Comparison of ENCODE assay signal across 1 cellular context in the genomic region with DNA sequence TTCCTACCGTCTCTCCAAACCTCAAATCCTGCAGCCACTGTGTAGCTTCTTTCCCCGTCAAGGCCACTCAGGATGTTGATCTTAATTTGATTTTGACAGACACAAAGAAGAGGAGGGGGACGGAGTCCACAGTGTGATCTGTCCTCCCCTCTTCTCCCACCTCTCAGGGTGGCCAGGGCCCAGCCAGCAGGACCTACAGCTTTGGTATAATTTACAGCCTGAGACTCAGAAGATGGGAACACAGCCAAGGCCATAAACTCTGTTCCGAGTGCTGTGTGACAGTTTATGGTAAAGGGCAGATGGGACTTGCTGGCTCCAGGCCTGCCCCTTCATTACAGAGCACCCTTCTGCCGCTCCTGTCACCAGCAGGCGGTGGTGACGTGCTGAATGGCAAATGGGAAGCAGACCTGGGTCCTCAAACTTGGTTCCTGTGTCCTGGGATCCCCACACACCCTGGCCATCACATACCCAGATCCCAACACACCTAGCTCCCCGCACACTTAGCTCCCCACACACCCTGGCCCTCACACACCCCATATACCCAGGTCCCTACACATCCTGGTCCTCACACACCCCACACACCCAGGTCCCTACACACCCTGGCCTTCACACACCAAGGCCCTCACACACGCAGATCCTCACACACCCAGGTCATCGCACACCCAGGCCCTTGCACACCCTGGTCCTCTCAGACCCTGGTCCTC.
TF ChIP-seq lines count a peak whose summit lies in the region.

No MANE protein-coding gene starts in this region.

TF ChIP-seq in HEK293, 187 proteins besides CTCF, POLR2A, EP300 and RAD21 (continued from another document):
- TF ChIP-seq, protein P1, sequence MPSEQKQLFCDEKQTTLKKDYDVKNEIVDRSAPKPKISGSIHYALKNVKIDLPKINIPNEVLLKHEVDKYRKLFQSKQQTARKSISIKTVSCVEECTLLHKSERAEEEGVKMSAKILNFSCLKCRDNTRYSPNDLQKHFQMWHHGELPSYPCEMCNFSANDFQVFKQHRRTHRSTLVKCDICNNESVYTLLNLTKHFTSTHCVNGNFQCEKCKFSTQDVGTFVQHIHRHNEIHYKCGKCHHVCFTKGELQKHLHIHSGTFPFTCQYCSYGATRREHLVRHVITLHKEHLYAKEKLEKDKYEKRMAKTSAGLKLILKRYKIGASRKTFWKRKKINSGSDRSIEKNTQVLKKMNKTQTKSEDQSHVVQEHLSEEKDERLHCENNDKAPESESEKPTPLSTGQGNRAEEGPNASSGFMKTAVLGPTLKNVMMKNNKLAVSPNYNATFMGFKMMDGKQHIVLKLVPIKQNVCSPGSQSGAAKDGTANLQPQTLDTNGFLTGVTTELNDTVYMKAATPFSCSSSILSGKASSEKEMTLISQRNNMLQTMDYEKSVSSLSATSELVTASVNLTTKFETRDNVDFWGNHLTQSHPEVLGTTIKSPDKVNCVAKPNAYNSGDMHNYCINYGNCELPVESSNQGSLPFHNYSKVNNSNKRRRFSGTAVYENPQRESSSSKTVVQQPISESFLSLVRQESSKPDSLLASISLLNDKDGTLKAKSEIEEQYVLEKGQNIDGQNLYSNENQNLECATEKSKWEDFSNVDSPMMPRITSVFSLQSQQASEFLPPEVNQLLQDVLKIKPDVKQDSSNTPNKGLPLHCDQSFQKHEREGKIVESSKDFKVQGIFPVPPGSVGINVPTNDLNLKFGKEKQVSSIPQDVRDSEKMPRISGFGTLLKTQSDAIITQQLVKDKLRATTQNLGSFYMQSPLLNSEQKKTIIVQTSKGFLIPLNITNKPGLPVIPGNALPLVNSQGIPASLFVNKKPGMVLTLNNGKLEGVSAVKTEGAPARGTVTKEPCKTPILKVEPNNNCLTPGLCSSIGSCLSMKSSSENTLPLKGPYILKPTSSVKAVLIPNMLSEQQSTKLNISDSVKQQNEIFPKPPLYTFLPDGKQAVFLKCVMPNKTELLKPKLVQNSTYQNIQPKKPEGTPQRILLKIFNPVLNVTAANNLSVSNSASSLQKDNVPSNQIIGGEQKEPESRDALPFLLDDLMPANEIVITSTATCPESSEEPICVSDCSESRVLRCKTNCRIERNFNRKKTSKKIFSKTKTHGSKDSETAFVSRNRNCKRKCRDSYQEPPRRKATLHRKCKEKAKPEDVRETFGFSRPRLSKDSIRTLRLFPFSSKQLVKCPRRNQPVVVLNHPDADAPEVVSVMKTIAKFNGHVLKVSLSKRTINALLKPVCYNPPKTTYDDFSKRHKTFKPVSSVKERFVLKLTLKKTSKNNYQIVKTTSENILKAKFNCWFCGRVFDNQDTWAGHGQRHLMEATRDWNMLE (tag by site-specific recombination; conservative IDR thresholded peaks at IDR 0.05; ENCODE audit: low read depth), result peak; percentile 23; the same call in 1 of the 2 replicates
- TF ChIP-seq MZF1 (tag by site-specific recombination; IDR thresholded peaks at IDR 0.05; ENCODE audit: borderline replicate concordance) (peak; percentile 53), ZBTB20 (tag by site-specific recombination; IDR thresholded peaks at IDR 0.05) (0 out of 2 replicates have a peak, but pooled peaks have one; percentile 20), RBAK (tag by site-specific recombination; IDR thresholded peaks at IDR 0.05) (no peak), ZNF600 (tag by site-specific recombination; IDR thresholded peaks at IDR 0.05) (0 out of 2 replicates have a peak, but pooled peaks have one; percentile 33), ZBTB8A (tag by site-specific recombination; IDR thresholded peaks at IDR 0.05) (0 out of 2 replicates have a peak, but pooled peaks have one; percentile 23), ZNF629 (tag by site-specific recombination; IDR thresholded peaks at IDR 0.05) (0 out of 2 replicates have a peak, but pooled peaks have one; percentile 16), ZNF768 (tag by site-specific recombination; IDR thresholded peaks at IDR 0.05) (peak; percentile 42; the same call in 1 of the 2 replicates), REPIN1 (tag by site-specific recombination; IDR thresholded peaks at IDR 0.05; ENCODE audit: low read depth) (no peak), ZNF561 (tag by site-specific recombination; IDR thresholded peaks at IDR 0.05; ENCODE audit: borderline replicate concordance) (no peak), ZBTB48 (tag by site-specific recombination; IDR thresholded peaks at IDR 0.05) (0 out of 2 replicates have a peak, but pooled peaks have one; percentile 40), ZIC2 (tag by site-specific recombination; IDR thresholded peaks at IDR 0.05) (peak; percentile 78), ZNF10 (tag by site-specific recombination; IDR thresholded peaks at IDR 0.05) (no peak), ZNF530 (tag by site-specific recombination; IDR thresholded peaks at IDR 0.05; ENCODE audit: low read depth) (no peak), ZNF433 (tag by site-specific recombination; IDR thresholded peaks at IDR 0.05; ENCODE audit: low read depth) (no peak), OSR2 (tag by site-specific recombination; IDR thresholded peaks at IDR 0.05) (peak; percentile 31; the same call in 1 of the 2 replicates), ZNF670 (tag by site-specific recombination; IDR thresholded peaks at IDR 0.05; ENCODE audit: low read depth) (no peak), ZNF112 (tag by site-specific recombination; IDR thresholded peaks at IDR 0.05) (no peak), ZNF202 (tag by site-specific recombination; IDR thresholded peaks at IDR 0.05; ENCODE audit: borderline replicate concordance) (no peak), ZNF394 (tag by site-specific recombination; IDR thresholded peaks at IDR 0.05; ENCODE audit: borderline replicate concordance) (no peak), ZNF184 (tag by site-specific recombination; IDR thresholded peaks at IDR 0.05) (no peak), ZNF792 (tag by site-specific recombination; IDR thresholded peaks at IDR 0.05) (0 out of 2 replicates have a peak, but pooled peaks have one; percentile 29), ZNF555 (tag by site-specific recombination; conservative IDR thresholded peaks at IDR 0.05) (no peak), PRDM1 (tag by site-specific recombination; IDR thresholded peaks at IDR 0.05) (no peak)
- TF ChIP-seq, protein P2, sequence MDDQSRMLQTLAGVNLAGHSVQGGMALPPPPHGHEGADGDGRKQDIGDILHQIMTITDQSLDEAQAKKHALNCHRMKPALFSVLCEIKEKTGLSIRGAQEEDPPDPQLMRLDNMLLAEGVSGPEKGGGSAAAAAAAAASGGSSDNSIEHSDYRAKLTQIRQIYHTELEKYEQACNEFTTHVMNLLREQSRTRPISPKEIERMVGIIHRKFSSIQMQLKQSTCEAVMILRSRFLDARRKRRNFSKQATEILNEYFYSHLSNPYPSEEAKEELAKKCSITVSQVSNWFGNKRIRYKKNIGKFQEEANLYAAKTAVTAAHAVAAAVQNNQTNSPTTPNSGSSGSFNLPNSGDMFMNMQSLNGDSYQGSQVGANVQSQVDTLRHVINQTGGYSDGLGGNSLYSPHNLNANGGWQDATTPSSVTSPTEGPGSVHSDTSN (CRISPR knock-in tag; IDR thresholded peaks at IDR 0.05), result no peak
- TF ChIP-seq, protein P3, sequence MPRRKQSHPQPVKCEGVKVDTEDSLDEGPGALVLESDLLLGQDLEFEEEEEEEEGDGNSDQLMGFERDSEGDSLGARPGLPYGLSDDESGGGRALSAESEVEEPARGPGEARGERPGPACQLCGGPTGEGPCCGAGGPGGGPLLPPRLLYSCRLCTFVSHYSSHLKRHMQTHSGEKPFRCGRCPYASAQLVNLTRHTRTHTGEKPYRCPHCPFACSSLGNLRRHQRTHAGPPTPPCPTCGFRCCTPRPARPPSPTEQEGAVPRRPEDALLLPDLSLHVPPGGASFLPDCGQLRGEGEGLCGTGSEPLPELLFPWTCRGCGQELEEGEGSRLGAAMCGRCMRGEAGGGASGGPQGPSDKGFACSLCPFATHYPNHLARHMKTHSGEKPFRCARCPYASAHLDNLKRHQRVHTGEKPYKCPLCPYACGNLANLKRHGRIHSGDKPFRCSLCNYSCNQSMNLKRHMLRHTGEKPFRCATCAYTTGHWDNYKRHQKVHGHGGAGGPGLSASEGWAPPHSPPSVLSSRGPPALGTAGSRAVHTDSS (tag by site-specific recombination; IDR thresholded peaks at IDR 0.05), result no peak
- TF ChIP-seq, protein P4, sequence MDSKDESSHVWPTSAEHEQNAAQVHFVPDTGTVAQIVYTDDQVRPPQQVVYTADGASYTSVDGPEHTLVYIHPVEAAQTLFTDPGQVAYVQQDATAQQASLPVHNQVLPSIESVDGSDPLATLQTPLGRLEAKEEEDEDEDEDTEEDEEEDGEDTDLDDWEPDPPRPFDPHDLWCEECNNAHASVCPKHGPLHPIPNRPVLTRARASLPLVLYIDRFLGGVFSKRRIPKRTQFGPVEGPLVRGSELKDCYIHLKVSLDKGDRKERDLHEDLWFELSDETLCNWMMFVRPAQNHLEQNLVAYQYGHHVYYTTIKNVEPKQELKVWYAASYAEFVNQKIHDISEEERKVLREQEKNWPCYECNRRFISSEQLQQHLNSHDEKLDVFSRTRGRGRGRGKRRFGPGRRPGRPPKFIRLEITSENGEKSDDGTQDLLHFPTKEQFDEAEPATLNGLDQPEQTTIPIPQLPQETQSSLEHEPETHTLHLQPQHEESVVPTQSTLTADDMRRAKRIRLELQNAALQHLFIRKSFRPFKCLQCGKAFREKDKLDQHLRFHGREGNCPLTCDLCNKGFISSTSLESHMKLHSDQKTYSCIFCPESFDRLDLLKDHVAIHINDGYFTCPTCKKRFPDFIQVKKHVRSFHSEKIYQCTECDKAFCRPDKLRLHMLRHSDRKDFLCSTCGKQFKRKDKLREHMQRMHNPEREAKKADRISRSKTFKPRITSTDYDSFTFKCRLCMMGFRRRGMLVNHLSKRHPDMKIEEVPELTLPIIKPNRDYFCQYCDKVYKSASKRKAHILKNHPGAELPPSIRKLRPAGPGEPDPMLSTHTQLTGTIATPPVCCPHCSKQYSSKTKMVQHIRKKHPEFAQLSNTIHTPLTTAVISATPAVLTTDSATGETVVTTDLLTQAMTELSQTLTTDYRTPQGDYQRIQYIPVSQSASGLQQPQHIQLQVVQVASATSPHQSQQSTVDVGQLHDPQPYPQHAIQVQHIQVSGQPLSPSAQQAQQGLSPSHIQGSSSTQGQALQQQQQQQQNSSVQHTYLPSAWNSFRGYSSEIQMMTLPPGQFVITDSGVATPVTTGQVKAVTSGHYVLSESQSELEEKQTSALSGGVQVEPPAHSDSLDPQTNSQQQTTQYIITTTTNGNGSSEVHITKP (tag by site-specific recombination; IDR thresholded peaks at IDR 0.05), result peak; percentile 98
- TF ChIP-seq, protein P5, sequence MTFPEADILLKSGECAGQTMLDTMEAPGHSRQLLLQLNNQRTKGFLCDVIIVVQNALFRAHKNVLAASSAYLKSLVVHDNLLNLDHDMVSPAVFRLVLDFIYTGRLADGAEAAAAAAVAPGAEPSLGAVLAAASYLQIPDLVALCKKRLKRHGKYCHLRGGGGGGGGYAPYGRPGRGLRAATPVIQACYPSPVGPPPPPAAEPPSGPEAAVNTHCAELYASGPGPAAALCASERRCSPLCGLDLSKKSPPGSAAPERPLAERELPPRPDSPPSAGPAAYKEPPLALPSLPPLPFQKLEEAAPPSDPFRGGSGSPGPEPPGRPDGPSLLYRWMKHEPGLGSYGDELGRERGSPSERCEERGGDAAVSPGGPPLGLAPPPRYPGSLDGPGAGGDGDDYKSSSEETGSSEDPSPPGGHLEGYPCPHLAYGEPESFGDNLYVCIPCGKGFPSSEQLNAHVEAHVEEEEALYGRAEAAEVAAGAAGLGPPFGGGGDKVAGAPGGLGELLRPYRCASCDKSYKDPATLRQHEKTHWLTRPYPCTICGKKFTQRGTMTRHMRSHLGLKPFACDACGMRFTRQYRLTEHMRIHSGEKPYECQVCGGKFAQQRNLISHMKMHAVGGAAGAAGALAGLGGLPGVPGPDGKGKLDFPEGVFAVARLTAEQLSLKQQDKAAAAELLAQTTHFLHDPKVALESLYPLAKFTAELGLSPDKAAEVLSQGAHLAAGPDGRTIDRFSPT (tag by site-specific recombination; IDR thresholded peaks at IDR 0.05), result no peak; the same call in 1 of the 2 replicates
- TF ChIP-seq, protein P6, sequence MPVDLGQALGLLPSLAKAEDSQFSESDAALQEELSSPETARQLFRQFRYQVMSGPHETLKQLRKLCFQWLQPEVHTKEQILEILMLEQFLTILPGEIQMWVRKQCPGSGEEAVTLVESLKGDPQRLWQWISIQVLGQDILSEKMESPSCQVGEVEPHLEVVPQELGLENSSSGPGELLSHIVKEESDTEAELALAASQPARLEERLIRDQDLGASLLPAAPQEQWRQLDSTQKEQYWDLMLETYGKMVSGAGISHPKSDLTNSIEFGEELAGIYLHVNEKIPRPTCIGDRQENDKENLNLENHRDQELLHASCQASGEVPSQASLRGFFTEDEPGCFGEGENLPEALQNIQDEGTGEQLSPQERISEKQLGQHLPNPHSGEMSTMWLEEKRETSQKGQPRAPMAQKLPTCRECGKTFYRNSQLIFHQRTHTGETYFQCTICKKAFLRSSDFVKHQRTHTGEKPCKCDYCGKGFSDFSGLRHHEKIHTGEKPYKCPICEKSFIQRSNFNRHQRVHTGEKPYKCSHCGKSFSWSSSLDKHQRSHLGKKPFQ (tag by site-specific recombination; IDR thresholded peaks at IDR 0.05), result peak; percentile 53; the same call in 1 of the 2 replicates
- TF ChIP-seq, protein P7, sequence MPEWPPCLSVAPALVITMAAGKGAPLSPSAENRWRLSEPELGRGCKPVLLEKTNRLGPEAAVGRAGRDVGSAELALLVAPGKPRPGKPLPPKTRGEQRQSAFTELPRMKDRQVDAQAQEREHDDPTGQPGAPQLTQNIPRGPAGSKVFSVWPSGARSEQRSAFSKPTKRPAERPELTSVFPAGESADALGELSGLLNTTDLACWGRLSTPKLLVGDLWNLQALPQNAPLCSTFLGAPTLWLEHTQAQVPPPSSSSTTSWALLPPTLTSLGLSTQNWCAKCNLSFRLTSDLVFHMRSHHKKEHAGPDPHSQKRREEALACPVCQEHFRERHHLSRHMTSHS (tag by site-specific recombination; IDR thresholded peaks at IDR 0.05), result no peak
- TF ChIP-seq, protein P8, sequence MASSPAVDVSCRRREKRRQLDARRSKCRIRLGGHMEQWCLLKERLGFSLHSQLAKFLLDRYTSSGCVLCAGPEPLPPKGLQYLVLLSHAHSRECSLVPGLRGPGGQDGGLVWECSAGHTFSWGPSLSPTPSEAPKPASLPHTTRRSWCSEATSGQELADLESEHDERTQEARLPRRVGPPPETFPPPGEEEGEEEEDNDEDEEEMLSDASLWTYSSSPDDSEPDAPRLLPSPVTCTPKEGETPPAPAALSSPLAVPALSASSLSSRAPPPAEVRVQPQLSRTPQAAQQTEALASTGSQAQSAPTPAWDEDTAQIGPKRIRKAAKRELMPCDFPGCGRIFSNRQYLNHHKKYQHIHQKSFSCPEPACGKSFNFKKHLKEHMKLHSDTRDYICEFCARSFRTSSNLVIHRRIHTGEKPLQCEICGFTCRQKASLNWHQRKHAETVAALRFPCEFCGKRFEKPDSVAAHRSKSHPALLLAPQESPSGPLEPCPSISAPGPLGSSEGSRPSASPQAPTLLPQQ (tag by site-specific recombination; IDR thresholded peaks at IDR 0.05), result no peak
